In genomic region chr1:169484107-169484506, GRCh38 we compare ENCODE assay signal across 8 cellular contexts. TPM values are rescaled to one million over a fixed set of nuclear protein-coding genes. Genes with fewer than 3 reads are reported as not detected.
DNase-seq lines count a peak whose midpoint lies in the region; ATAC-seq and FAIRE-seq lines count a peak whose summit lies in the region.

No MANE protein-coding gene starts in this region.

- H3K36me3 Mint-ChIP-seq in activated CD8-positive, alpha-beta memory T cell treated with anti-CD3 and anti-CD28 coated beads, Interleukin-2, amount 10 ng/mL, durations not matched to agents 7 days and 5 days: peaks cover 6% of the 10 kb centered on the region
- H3K36me3 Mint-ChIP-seq in activated CD4-positive, alpha-beta memory T cell treated with anti-CD3 and anti-CD28 coated beads for 36 hours: peaks cover 3% of the 10 kb centered on the region
- H3K36me3 Mint-ChIP-seq in immature natural killer cell: peaks cover 0 to 5% (median 0%) of the 10 kb centered on the region in 3 donors

- POLR2A ChIA-PET in activated CD4-positive, alpha-beta memory T cell treated with anti-CD3 and anti-CD28 coated beads for 36 hours (lab: Charles Lee): no interaction called here

- H3K4me1 Mint-ChIP-seq in activated CD8-positive, alpha-beta memory T cell treated with anti-CD3 and anti-CD28 coated beads, Interleukin-2, amount 10 ng/mL, durations not matched to agents 7 days and 5 days: peaks cover 44% of the 10 kb centered on the region
- H3K4me1 Mint-ChIP-seq in activated CD4-positive, alpha-beta memory T cell treated with anti-CD3 and anti-CD28 coated beads for 36 hours (ENCODE audit: low read depth): peaks cover 49% of the 10 kb centered on the region
- H3K4me1 Mint-ChIP-seq in immature natural killer cell: peaks cover 31 to 37% of the 10 kb centered on the region in 2 donors

- 97% methylated on average over 4 of the region's 4 CpGs for WGBS in thymus

- no peaks in the 10 kb centered on the region for H3K36me3 ChIP-seq in thymus (ENCODE audit: control insufficient read depth, insufficient read depth)

- no peaks in the 10 kb centered on the region for H3K9me3 ChIP-seq in thymus (ENCODE audit: control insufficient read depth)

- CTCF ChIA-PET in activated CD8-positive, alpha-beta memory T cell treated with anti-CD3 and anti-CD28 coated beads, Interleukin-2, amount 10 ng/mL, durations not matched to agents 7 days and 5 days (lab: Charles Lee): no interaction called here
- CTCF ChIA-PET in activated CD4-positive, alpha-beta memory T cell treated with anti-CD3 and anti-CD28 coated beads for 36 hours (lab: Charles Lee): interaction anchor here (1.4 kb wide), 1 partner anchor 18 kb away, joined by 4 read pairs; no protein-coding TSS in a partner anchor

- no peaks in the 10 kb centered on the region for H3K27me3 ChIP-seq in thymus (ENCODE audit: control insufficient read depth, insufficient read depth)

- peak overlapping the region; percentile 92 for H3K4me3 ChIP-seq in thymus (ENCODE audit: low read length)

- H3K4me1 ChIP-seq in thymus (ENCODE audit: control insufficient read depth, insufficient read depth, low read length): peaks cover 10% of the 10 kb centered on the region

- H3K9me3 Mint-ChIP-seq in activated CD8-positive, alpha-beta memory T cell treated with anti-CD3 and anti-CD28 coated beads, Interleukin-2, amount 10 ng/mL, durations not matched to agents 7 days and 5 days (ENCODE audit: low read depth): no peaks in the 10 kb centered on the region
- H3K9me3 Mint-ChIP-seq in activated CD4-positive, alpha-beta memory T cell treated with anti-CD3 and anti-CD28 coated beads for 36 hours: no peaks in the 10 kb centered on the region
- no peaks in the 10 kb centered on the region for H3K9me3 Mint-ChIP-seq in immature natural killer cell

- intact Hi-C loops in activated CD4-positive, alpha-beta memory T cell treated with anti-CD3 and anti-CD28 coated beads for 36 hours (cut with micrococcal nuclease): loop anchor here (2.0 to 10.0 kb wide), 4 partner anchors 209 to 591 kb away; partner anchors contain the start of genes ATP1B1 and KIFAP3

- no peak overlapping the region for H3K27ac ChIP-seq in thymus (ENCODE audit: low read depth)

- DNase-seq in activated CD8-positive, alpha-beta memory T cell treated with anti-CD3 and anti-CD28 coated beads, Interleukin-2, amount 10 ng/mL, durations not matched to agents 7 days and 5 days: no peak
- no peak for DNase-seq in activated CD8-positive, alpha-beta memory T cell treated with anti-CD3 and anti-CD28 coated beads, Interleukin-2, amount 50 U/mL, for 48 hours
- DNase-seq in activated CD4-positive, alpha-beta memory T cell treated with anti-CD3 and anti-CD28 coated beads for 36 hours: no peak
- DNase-seq in immature natural killer cell (no peak), RCC 7860 (ENCODE audit: low spot score) (no peak)
- DNase-seq in stimulated activated CD4-positive, alpha-beta T cell treated with anti-CD3 and anti-CD28 coated beads, Interleukin-4, amount 100 ng/mL, for 4 hours: no peak

- FAIRE-seq in RCC 7860 (lab: Jason Lieb, UNC): no peak

- ATAC-seq in activated CD8-positive, alpha-beta memory T cell treated with anti-CD3 and anti-CD28 coated beads, Interleukin-2, amount 10 ng/mL, durations not matched to agents 7 days and 5 days: no peak
- ATAC-seq in HG03439 (IDR thresholded peaks at IDR 0.05; ENCODE audit: unreplicated experiment): no peak

- no peak overlapping the region for H3K27ac Mint-ChIP-seq in activated CD8-positive, alpha-beta memory T cell treated with anti-CD3 and anti-CD28 coated beads, Interleukin-2, amount 10 ng/mL, durations not matched to agents 7 days and 5 days
- no peak overlapping the region for H3K27ac Mint-ChIP-seq in activated CD4-positive, alpha-beta memory T cell treated with anti-CD3 and anti-CD28 coated beads for 36 hours
- peak overlapping the region in 3 of 6 donors; percentile 4 to 22 (median 12) for H3K27ac Mint-ChIP-seq in immature natural killer cell

- peak overlapping the region; percentile 85 for H3K4me3 Mint-ChIP-seq in activated CD8-positive, alpha-beta memory T cell treated with anti-CD3 and anti-CD28 coated beads, Interleukin-2, amount 10 ng/mL, durations not matched to agents 7 days and 5 days
- peak overlapping the region; percentile 79 for H3K4me3 Mint-ChIP-seq in activated CD4-positive, alpha-beta memory T cell treated with anti-CD3 and anti-CD28 coated beads for 36 hours
- peak overlapping the region; percentile 9 to 92 (median 61) for H3K4me3 Mint-ChIP-seq in immature natural killer cell

- H3K27me3 Mint-ChIP-seq in activated CD8-positive, alpha-beta memory T cell treated with anti-CD3 and anti-CD28 coated beads, Interleukin-2, amount 10 ng/mL, durations not matched to agents 7 days and 5 days: no peaks in the 10 kb centered on the region
- H3K27me3 Mint-ChIP-seq in activated CD4-positive, alpha-beta memory T cell treated with anti-CD3 and anti-CD28 coated beads for 36 hours: no peaks in the 10 kb centered on the region
- H3K27me3 Mint-ChIP-seq in immature natural killer cell (ENCODE audit: low read depth in 3 of 3): peaks cover 3 to 8% (median 7%) of the 10 kb centered on the region in 3 donors

RNA-seq across cellular contexts. Expression of gene SLC19A2, which starts 1.6 kb away (rescaled TPM):
- total RNA-seq in activated CD8-positive, alpha-beta memory T cell treated with anti-CD3 and anti-CD28 coated beads, Interleukin-2, amount 10 ng/mL, durations not matched to agents 7 days and 5 days: 1 to 10 TPM; 5.0 to 7.8 TPM
- 1 to 10 TPM; 8.6 to 9.4 TPM for total RNA-seq in activated CD4-positive, alpha-beta memory T cell treated with anti-CD3 and anti-CD28 coated beads for 36 hours
- 1 to 10 TPM in 1 of 3 donors, under 1 TPM in 2; 0.38 to 2.4 (median 0.51) TPM for polyA plus RNA-seq in immature natural killer cell
- polyA plus RNA-seq in thymus: 22.7 TPM

RNA-seq across cellular contexts. Expression of gene CCDC181, which starts 56.8 kb away (rescaled TPM):
- under 1 TPM in 1 of 2 experiments, not detected in 1; 0.19 TPM for total RNA-seq in activated CD8-positive, alpha-beta memory T cell treated with anti-CD3 and anti-CD28 coated beads, Interleukin-2, amount 10 ng/mL, durations not matched to agents 7 days and 5 days
- total RNA-seq in activated CD4-positive, alpha-beta memory T cell treated with anti-CD3 and anti-CD28 coated beads for 36 hours: not detected
- polyA plus RNA-seq in immature natural killer cell (not detected), thymus (0.68 TPM)
